In genomic region chr7:51430480-51431086, GRCh38 we compare ENCODE assay signal across 8 cellular contexts.
DNase-seq lines count a peak whose midpoint lies in the region; ATAC-seq, FAIRE-seq and TF ChIP-seq lines count a peak whose summit lies in the region.

No MANE protein-coding gene starts in this region.

- no peak overlapping the region for H3K9ac ChIP-seq in parathyroid adenoma

- DNase-seq in GM03348 (ENCODE audit: low spot score), result peak; percentile 81
- DNase-seq in NCI-H526 treated with DMSO at 0.1 percent for 48 hours (lab: John Stamatoyannopoulos, UW), result peak; percentile 43
- peak; percentile 12 for DNase-seq in activated T-cell treated with anti-CD3 and anti-CD28 coated beads for 1 hour (ENCODE audit: low read depth)
- DNase-seq in frontal cortex (ENCODE audit: low spot score in 2 of 2), result peak; percentile 34 to 60
- no peak for DNase-seq in activated effector memory CD4-positive, alpha-beta T cell treated with anti-CD3 and anti-CD28 coated beads, Interleukin-2, amount 50 U/mL, for 16 hours

- H3K4me2 ChIP-seq in parathyroid adenoma (ENCODE audit: low read length), result peak overlapping the region; percentile 25

- H2AFZ ChIP-seq in parathyroid adenoma, result no peak overlapping the region

- peak; percentile 90 for TF ChIP-seq CTCF in parathyroid adenoma (IDR thresholded peaks at IDR 0.05)

- peak; percentile 78 for ATAC-seq in HG02759 (IDR thresholded peaks at IDR 0.05; ENCODE audit: unreplicated experiment)
- no peak for ATAC-seq in GM19324 (IDR thresholded peaks at IDR 0.05; ENCODE audit: low FRiP score, unreplicated experiment)

- no peaks in the 10 kb centered on the region for H3K79me2 ChIP-seq in parathyroid adenoma

- no peaks in the 10 kb centered on the region for H3K4me1 ChIP-seq in parathyroid adenoma

- H3K27me3 ChIP-seq in parathyroid adenoma (ENCODE audit: control insufficient read depth, insufficient read depth, low read length), result no peaks in the 10 kb centered on the region

- no peaks in the 10 kb centered on the region for H3K9me3 ChIP-seq in parathyroid adenoma (ENCODE audit: control insufficient read depth, low read length)

- H3K27ac ChIP-seq in parathyroid adenoma, result no peak overlapping the region

- FAIRE-seq in frontal cortex (lab: Jason Lieb, UNC), result peak; percentile 71

- no peaks in the 10 kb centered on the region for H3K36me3 ChIP-seq in parathyroid adenoma (ENCODE audit: control insufficient read depth, insufficient read depth, low read length)

- H3K4me3 ChIP-seq in parathyroid adenoma (ENCODE audit: low read depth, low read length), result peak overlapping the region; percentile 6
